Comparison of ENCODE assay signal across 7 cellular contexts in genomic region chr2:208025814-208026184, GRCh38. TPM values are rescaled to one million over a fixed set of nuclear protein-coding genes. Genes with fewer than 3 reads are reported as not detected.
DNase-seq lines count a peak whose midpoint lies in the region; ATAC-seq and TF ChIP-seq lines count a peak whose summit lies in the region.

No MANE protein-coding gene starts in this region.

- H3K27ac ChIP-seq in effector memory CD4-positive, alpha-beta T cell (ENCODE audit: insufficient read depth, low read length, poor library complexity, severe bottlenecking) = peak overlapping the region; percentile 44
- H3K27ac ChIP-seq in uterus = peak overlapping the region; percentile 80 to 83

- H3K9me3 ChIP-seq in effector memory CD4-positive, alpha-beta T cell (ENCODE audit: control insufficient read depth, low read length) = no peaks in the 10 kb centered on the region
- H3K9me3 ChIP-seq in uterus = no peaks in the 10 kb centered on the region

- ATAC-seq in GM19324 (IDR thresholded peaks at IDR 0.05; ENCODE audit: low FRiP score, unreplicated experiment) (peak; percentile 15), HG03135 (IDR thresholded peaks at IDR 0.05; ENCODE audit: unreplicated experiment) (peak; percentile 8)

- TF ChIP-seq CTCF in nephron progenitor cell (IDR thresholded peaks at IDR 0.05) (no peak), uterus (IDR thresholded peaks at IDR 0.05) (no peak)

- no peaks in the 10 kb centered on the region for H3K36me3 Mint-ChIP-seq in activated CD4-positive, alpha-beta T cell treated with anti-CD3 and anti-CD28 coated beads, Interleukin-2, amount 10 ng/mL, durations not matched to agents 24 days and 14 days (ENCODE audit: low read depth)
- no peaks in the 10 kb centered on the region for H3K36me3 Mint-ChIP-seq in nephron progenitor cell (ENCODE audit: low read depth)

- H3K9me3 Mint-ChIP-seq in activated CD4-positive, alpha-beta T cell treated with anti-CD3 and anti-CD28 coated beads, Interleukin-2, amount 10 ng/mL, durations not matched to agents 24 days and 14 days = peaks cover 3% of the 10 kb centered on the region
- H3K9me3 Mint-ChIP-seq in nephron progenitor cell = no peaks in the 10 kb centered on the region

- peak overlapping the region; percentile 84 for H3K27ac Mint-ChIP-seq in activated CD4-positive, alpha-beta T cell treated with anti-CD3 and anti-CD28 coated beads, Interleukin-2, amount 10 ng/mL, durations not matched to agents 24 days and 14 days
- H3K27ac Mint-ChIP-seq in nephron progenitor cell = peak overlapping the region; percentile 69

- H3K4me1 ChIP-seq in effector memory CD4-positive, alpha-beta T cell (ENCODE audit: control insufficient read depth, insufficient read depth, low read length, poor library complexity, severe bottlenecking) = no peaks in the 10 kb centered on the region
- H3K4me1 ChIP-seq in uterus = no peaks in the 10 kb centered on the region

- H3K4me3 Mint-ChIP-seq in activated CD4-positive, alpha-beta T cell treated with anti-CD3 and anti-CD28 coated beads, Interleukin-2, amount 10 ng/mL, durations not matched to agents 24 days and 14 days = peak overlapping the region; percentile 93
- H3K4me3 Mint-ChIP-seq in nephron progenitor cell = peak overlapping the region; percentile 96

- DNase-seq in activated CD4-positive, alpha-beta T cell treated with anti-CD3 and anti-CD28 coated beads, Interleukin-2, amount 10 ng/mL, durations not matched to agents 24 days and 14 days = peak; percentile 75
- DNase-seq in effector memory CD4-positive, alpha-beta T cell = peak in 1 of 3 donors; percentile 1
- DNase-seq in nephron progenitor cell (no peak), uterus (peak in 1 of 2 donors; percentile 18), NCI-H1048 (lab: John Stamatoyannopoulos, UW) (no peak)

- peaks cover 1% of the 10 kb centered on the region for H3K27me3 Mint-ChIP-seq in activated CD4-positive, alpha-beta T cell treated with anti-CD3 and anti-CD28 coated beads, Interleukin-2, amount 10 ng/mL, durations not matched to agents 24 days and 14 days
- peaks cover 13% of the 10 kb centered on the region for H3K27me3 Mint-ChIP-seq in nephron progenitor cell (ENCODE audit: low read depth, poor library complexity)

- H3K4me1 Mint-ChIP-seq in activated CD4-positive, alpha-beta T cell treated with anti-CD3 and anti-CD28 coated beads, Interleukin-2, amount 10 ng/mL, durations not matched to agents 24 days and 14 days = peaks cover 10% of the 10 kb centered on the region
- peaks cover 13% of the 10 kb centered on the region for H3K4me1 Mint-ChIP-seq in nephron progenitor cell

- no peaks in the 10 kb centered on the region for H3K36me3 ChIP-seq in effector memory CD4-positive, alpha-beta T cell (ENCODE audit: control insufficient read depth, insufficient read depth, low read length)
- no peaks in the 10 kb centered on the region for H3K36me3 ChIP-seq in uterus

- peak overlapping the region; percentile 74 for H3K4me3 ChIP-seq in effector memory CD4-positive, alpha-beta T cell (ENCODE audit: insufficient read depth, low read depth, low read length, poor library complexity, severe bottlenecking)
- peak overlapping the region; percentile 54 to 89 for H3K4me3 ChIP-seq in uterus

- no peaks in the 10 kb centered on the region for H3K27me3 ChIP-seq in effector memory CD4-positive, alpha-beta T cell (replicated peaks; ENCODE audit: control insufficient read depth, insufficient read depth, low read length, poor library complexity, severe bottlenecking)
- no peaks in the 10 kb centered on the region for H3K27me3 ChIP-seq in uterus

- no peak for TF ChIP-seq POLR2A in uterus (IDR thresholded peaks at IDR 0.05)

- intact Hi-C loops in activated CD4-positive, alpha-beta T cell treated with anti-CD3 and anti-CD28 coated beads, Interleukin-2, amount 10 ng/mL, durations not matched to agents 24 days and 14 days (cut with micrococcal nuclease) = loop anchor here (1.0 to 10.0 kb wide), 4 partner anchors 242 to 491 kb away; partner anchors contain the start of genes METTL21A and PIKFYVE
- intact Hi-C loops in uterus (cut with DNase I; ENCODE audit: low total_unique reads) = no loop called here

RNA-seq across cellular contexts. Expression of gene PLEKHM3, which starts 0.5 kb away (rescaled TPM):
- 5.8 and 6.6 TPM in 2 replicates for total RNA-seq in activated CD4-positive, alpha-beta T cell treated with anti-CD3 and anti-CD28 coated beads, Interleukin-2, amount 10 ng/mL, durations not matched to agents 24 days and 14 days
- 10 to 100 TPM; 20.5 to 43.4 (median 21.6) TPM for total RNA-seq in uterus
